In the genomic region with DNA sequence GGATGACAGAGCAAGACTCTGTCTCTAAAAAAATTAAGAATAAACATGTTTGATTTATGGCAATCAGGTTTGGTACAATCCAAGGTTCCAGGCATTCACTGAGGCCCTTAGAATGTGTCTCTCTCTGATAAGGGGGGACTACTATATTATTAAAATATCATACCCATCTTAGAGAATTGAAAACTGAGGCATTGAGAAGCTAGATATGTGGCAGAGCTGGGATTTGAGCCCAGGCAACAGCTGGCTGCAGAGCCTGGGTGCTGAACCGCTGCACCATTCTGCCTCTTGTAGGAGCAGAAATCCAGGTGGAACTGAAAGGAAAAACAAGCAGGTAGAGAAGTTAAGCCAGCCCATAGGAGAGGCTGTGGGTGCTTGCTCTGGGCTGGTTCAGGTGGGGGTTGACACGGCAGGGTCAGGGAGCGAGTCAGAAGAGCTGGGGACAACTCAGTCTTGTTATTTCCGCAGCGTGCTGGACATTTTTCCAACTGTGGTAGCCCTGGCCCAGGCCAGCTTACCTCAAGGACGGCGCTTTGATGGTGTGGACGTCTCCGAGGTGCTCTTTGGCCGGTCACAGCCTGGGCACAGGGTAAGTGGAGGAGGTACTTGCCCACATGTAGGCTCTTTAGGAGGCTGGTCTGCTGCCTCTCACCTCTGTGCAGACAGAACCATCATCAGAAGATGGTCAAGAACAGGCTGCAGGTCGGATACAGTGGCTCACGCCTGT, we compare ENCODE assay signal across 1 cellular context.
TF ChIP-seq lines count a peak whose summit lies in the region.

No MANE protein-coding gene starts in this region.

TF ChIP-seq in HepG2, 621 proteins besides CTCF, POLR2A, EP300 and RAD21 (continued from another document):
- TF ChIP-seq, protein P1, sequence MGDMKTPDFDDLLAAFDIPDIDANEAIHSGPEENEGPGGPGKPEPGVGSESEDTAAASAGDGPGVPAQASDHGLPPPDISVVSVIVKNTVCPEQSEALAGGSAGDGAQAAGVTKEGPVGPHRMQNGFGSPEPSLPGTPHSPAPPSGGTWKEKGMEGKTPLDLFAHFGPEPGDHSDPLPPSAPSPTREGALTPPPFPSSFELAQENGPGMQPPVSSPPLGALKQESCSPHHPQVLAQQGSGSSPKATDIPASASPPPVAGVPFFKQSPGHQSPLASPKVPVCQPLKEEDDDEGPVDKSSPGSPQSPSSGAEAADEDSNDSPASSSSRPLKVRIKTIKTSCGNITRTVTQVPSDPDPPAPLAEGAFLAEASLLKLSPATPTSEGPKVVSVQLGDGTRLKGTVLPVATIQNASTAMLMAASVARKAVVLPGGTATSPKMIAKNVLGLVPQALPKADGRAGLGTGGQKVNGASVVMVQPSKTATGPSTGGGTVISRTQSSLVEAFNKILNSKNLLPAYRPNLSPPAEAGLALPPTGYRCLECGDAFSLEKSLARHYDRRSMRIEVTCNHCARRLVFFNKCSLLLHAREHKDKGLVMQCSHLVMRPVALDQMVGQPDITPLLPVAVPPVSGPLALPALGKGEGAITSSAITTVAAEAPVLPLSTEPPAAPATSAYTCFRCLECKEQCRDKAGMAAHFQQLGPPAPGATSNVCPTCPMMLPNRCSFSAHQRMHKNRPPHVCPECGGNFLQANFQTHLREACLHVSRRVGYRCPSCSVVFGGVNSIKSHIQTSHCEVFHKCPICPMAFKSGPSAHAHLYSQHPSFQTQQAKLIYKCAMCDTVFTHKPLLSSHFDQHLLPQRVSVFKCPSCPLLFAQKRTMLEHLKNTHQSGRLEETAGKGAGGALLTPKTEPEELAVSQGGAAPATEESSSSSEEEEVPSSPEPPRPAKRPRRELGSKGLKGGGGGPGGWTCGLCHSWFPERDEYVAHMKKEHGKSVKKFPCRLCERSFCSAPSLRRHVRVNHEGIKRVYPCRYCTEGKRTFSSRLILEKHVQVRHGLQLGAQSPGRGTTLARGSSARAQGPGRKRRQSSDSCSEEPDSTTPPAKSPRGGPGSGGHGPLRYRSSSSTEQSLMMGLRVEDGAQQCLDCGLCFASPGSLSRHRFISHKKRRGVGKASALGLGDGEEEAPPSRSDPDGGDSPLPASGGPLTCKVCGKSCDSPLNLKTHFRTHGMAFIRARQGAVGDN (CRISPR knock-in tag; IDR thresholded peaks at IDR 0.05) = peak; percentile 51; the same call in 1 of the 2 replicates
- TF ChIP-seq ZNF75D (CRISPR knock-in tag; IDR thresholded peaks at IDR 0.05; ENCODE audit: borderline replicate concordance) = peak; percentile 34; the same call in 1 of the 2 replicates
- TF ChIP-seq, protein P2, sequence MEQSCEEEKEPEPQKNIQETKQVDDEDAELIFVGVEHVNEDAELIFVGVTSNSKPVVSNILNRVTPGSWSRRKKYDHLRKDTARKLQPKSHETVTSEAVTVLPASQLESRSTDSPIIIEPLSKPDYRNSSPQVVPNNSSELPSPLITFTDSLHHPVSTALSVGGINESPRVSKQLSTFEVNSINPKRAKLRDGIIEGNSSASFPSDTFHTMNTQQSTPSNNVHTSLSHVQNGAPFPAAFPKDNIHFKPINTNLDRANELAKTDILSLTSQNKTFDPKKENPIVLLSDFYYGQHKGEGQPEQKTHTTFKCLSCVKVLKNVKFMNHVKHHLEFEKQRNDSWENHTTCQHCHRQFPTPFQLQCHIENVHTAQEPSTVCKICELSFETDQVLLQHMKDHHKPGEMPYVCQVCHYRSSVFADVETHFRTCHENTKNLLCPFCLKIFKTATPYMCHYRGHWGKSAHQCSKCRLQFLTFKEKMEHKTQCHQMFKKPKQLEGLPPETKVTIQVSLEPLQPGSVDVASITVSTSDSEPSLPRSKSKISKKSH (CRISPR knock-in tag; IDR thresholded peaks at IDR 0.05; ENCODE audit: borderline replicate concordance) = 0 out of 2 replicates have a peak, but pooled peaks have one; percentile 35
- TF ChIP-seq SP140L (CRISPR knock-in tag; IDR thresholded peaks at IDR 0.05; ENCODE audit: borderline replicate concordance) = no peak
- TF ChIP-seq CHD4 (IDR thresholded peaks at IDR 0.05; ENCODE audit: borderline replicate concordance, low read length) = peak; percentile 76
- peak; percentile 89 for TF ChIP-seq ZNF629 (CRISPR knock-in tag; conservative IDR thresholded peaks at IDR 0.05)
- no peak for TF ChIP-seq ZFX (CRISPR knock-in tag; IDR thresholded peaks at IDR 0.05; ENCODE audit: low read depth)
- 0 out of 2 replicates have a peak, but pooled peaks have one; percentile 25 for TF ChIP-seq ZNF614 (CRISPR knock-in tag; IDR thresholded peaks at IDR 0.05; ENCODE audit: borderline replicate concordance)
TF ChIP-seq in HepG2: peak in this region for 9.
